ENCODE assay signal across 5 cellular contexts in the genomic region with DNA sequence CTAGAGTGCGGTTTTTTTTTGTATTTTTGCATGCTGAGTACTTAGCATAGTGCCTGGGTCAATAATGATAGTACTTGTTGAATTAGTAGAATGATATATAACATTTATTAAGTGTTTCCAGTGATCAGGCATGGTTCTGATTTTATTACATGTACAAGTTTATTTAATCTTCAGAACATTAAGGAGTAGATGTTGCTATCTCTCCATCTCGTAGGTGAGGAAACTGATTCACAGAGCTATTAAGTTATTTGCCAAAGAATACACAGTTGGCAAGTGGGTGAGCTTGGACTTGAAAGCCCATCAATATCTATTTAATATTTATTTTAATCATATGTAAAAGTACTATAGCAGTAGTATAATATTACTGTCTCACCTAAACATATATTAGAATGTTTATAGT.
"Had no signal": no experiment of that assay in that cellular context is flagged by ENCODE, and none has a peak within 500 bp of the region (broad histone marks: within the 10 kb centered on the region; RNA-seq: fewer than 3 reads in every experiment).

No MANE protein-coding gene starts in this region.

- H3K36me3 Mint-ChIP-seq: IgD-negative memory B cell had no signal

- H3K27ac ChIP-seq: HL-60 had no signal

- H3K4me3 Mint-ChIP-seq: IgD-negative memory B cell had no signal

- H3K27ac Mint-ChIP-seq: IgD-negative memory B cell had no signal

- H3K9me3 Mint-ChIP-seq: IgD-negative memory B cell had no signal

- H3K4me1 Mint-ChIP-seq: IgD-negative memory B cell had no signal

- H3K4me3 ChIP-seq: K562 had no signal

- DNase-seq: IMR-90, KBM-7 had no signal
